1 cellular context compared by ENCODE assay signal in genomic region chr2:85711578-85712060, GRCh38.
TF ChIP-seq lines count a peak whose summit lies in the region.

No MANE protein-coding gene starts in this region.

TF ChIP-seq in A549, 52 proteins besides CTCF, POLR2A, EP300 and RAD21:
- TF ChIP-seq GATA3 (IDR thresholded peaks at IDR 0.05; ENCODE audit: borderline replicate concordance) (no peak), KDM1A (IDR thresholded peaks at IDR 0.05; ENCODE audit: low read depth) (no peak), HES2 (IDR thresholded peaks at IDR 0.05) (no peak), ZC3H11A (IDR thresholded peaks at IDR 0.05) (no peak), EHMT2 (IDR thresholded peaks at IDR 0.05; ENCODE audit: low read depth) (no peak), CHD4 (IDR thresholded peaks at IDR 0.05; ENCODE audit: borderline replicate concordance) (no peak), HDAC2 (IDR thresholded peaks at IDR 0.05) (no peak), POLR2AphosphoS2 (conservative IDR thresholded peaks at IDR 0.05; ENCODE audit: low read length) (no peak), NFE2L2 (conservative IDR thresholded peaks at IDR 0.05; ENCODE audit: low read length) (no peak), NPAS2 (CRISPR knock-in tag; IDR thresholded peaks at IDR 0.05; ENCODE audit: borderline replicate concordance) (no peak), TP53 (CRISPR knock-in tag; IDR thresholded peaks at IDR 0.05) (no peak), BHLHE40 (IDR thresholded peaks at IDR 0.05; ENCODE audit: low read depth, low read length) (no peak), NR3C1 (IDR thresholded peaks at IDR 0.05) (no peak), EHF (CRISPR knock-in tag; IDR thresholded peaks at IDR 0.05) (no peak), HEYL (CRISPR knock-in tag; IDR thresholded peaks at IDR 0.05) (no peak), RCOR1 (IDR thresholded peaks at IDR 0.05; ENCODE audit: low read depth, low read length) (no peak), REST (IDR thresholded peaks at IDR 0.05) (no peak), E2F6 (IDR thresholded peaks at IDR 0.05; ENCODE audit: borderline replicate concordance, low read depth) (no peak), RARB (CRISPR knock-in tag; IDR thresholded peaks at IDR 0.05) (no peak)
